ENCODE assay signal across 24 cellular contexts in genomic region chr11:116207349-116207748, GRCh38.
DNase-seq lines count a peak whose midpoint lies in the region; ATAC-seq and TF ChIP-seq lines count a peak whose summit lies in the region.
"Had no signal": no experiment of that assay in that cellular context is flagged by ENCODE, and none has a peak within 500 bp of the region (broad histone marks: within the 10 kb centered on the region; RNA-seq: fewer than 3 reads in every experiment).

No MANE protein-coding gene starts in this region.

- H3F3A ChIP-seq in neural cell (ENCODE audit: insufficient read depth, low read length, poor library complexity, severe bottlenecking), result no peaks in the 10 kb centered on the region

- H3K36me3 ChIP-seq in neural cell (ENCODE audit: insufficient read depth, low read length) (no peaks in the 10 kb centered on the region), brain microvascular endothelial cell (replicated peaks) (no peaks in the 10 kb centered on the region)
- H3K36me3 ChIP-seq: right atrium auricular region, tibial nerve had no signal

- no peaks in the 10 kb centered on the region for H4K20me1 ChIP-seq in neural cell (ENCODE audit: insufficient read depth)

- no peaks in the 10 kb centered on the region for H3K9me2 ChIP-seq in neural cell (ENCODE audit: insufficient read depth, low read length)

- H3K27me3 ChIP-seq in neural cell (ENCODE audit: insufficient read depth, low read depth, low read length) (peaks cover 4% of the 10 kb centered on the region), brain microvascular endothelial cell (replicated peaks) (no peaks in the 10 kb centered on the region)
- H3K27me3 ChIP-seq: body of pancreas, right atrium auricular region had no signal

- peak overlapping the region; percentile 31 for H3K4me2 ChIP-seq in neural cell (ENCODE audit: low read length)

- no peak overlapping the region for H3K4me3 Mint-ChIP-seq in activated naive CD8-positive, alpha-beta T cell treated with anti-CD3 and anti-CD28 coated beads, Interleukin-2, amount 50 U/mL, for 24 hours
- H3K4me3 Mint-ChIP-seq: CD4-positive, alpha-beta T cell; memory B cell; stimulated activated naive CD8-positive, alpha-beta T cell treated with anti-CD3 and anti-CD28 coated beads, Interleukin-15, Interleukin-2, amounts not matched to agents 100 ng/mL and 50 ng/mL, for 24 hours had no signal

- no peaks in the 10 kb centered on the region for H3K36me3 Mint-ChIP-seq in activated naive CD8-positive, alpha-beta T cell treated with anti-CD3 and anti-CD28 coated beads, Interleukin-2, amount 50 U/mL, for 24 hours (ENCODE audit: low read depth)
- H3K36me3 Mint-ChIP-seq: memory B cell had no signal

- TF ChIP-seq RAD21 in neural cell (conservative IDR thresholded peaks at IDR 0.05), result peak; percentile 40

- TF ChIP-seq CTCF in neural cell (IDR thresholded peaks at IDR 0.05; ENCODE audit: poor library complexity, severe bottlenecking) (no peak), brain microvascular endothelial cell (IDR thresholded peaks at IDR 0.05; ENCODE audit: low read depth, low read length, missing control alignments) (no peak)

- no peak overlapping the region for H2AFZ ChIP-seq in neural cell (ENCODE audit: low read depth, low read length)

- H3K27ac ChIP-seq in neural cell (ENCODE audit: low read length) (peak overlapping the region; percentile 51), brain microvascular endothelial cell (no peak overlapping the region)
- H3K27ac ChIP-seq: body of pancreas, right atrium auricular region, tibial nerve had no signal

- no peak overlapping the region for H3K27ac Mint-ChIP-seq in activated naive CD8-positive, alpha-beta T cell treated with anti-CD3 and anti-CD28 coated beads, Interleukin-2, amount 50 U/mL, for 24 hours
- H3K27ac Mint-ChIP-seq: CD4-positive, alpha-beta T cell; memory B cell; stimulated activated naive CD8-positive, alpha-beta T cell treated with anti-CD3 and anti-CD28 coated beads, Interleukin-15, Interleukin-2, amounts not matched to agents 100 ng/mL and 50 ng/mL, for 24 hours had no signal

- DNase-seq in DMS79 (lab: John Stamatoyannopoulos, UW) (peak; percentile 82), NCI-H1417 treated with DMSO at 0.1 percent for 48 hours (lab: John Stamatoyannopoulos, UW) (peak; percentile 12), NCI-H69 (lab: John Stamatoyannopoulos, UW) (peak; percentile 95), brain microvascular endothelial cell (no peak)
- no peak for DNase-seq in stimulated activated naive CD8-positive, alpha-beta T cell treated with anti-CD3 and anti-CD28 coated beads, Interleukin-15, Interleukin-2, amounts not matched to agents 100 U/mL and 50 U/mL, for 24 hours
- DNase-seq in activated naive CD8-positive, alpha-beta T cell treated with anti-CD3 and anti-CD28 coated beads, Interleukin-2, amount 50 U/mL, for 24 hours, result no peak
- DNase-seq: activated CD8-positive, alpha-beta memory T cell treated with anti-CD3 and anti-CD28 coated beads, Interleukin-2, amount 50 U/mL, for 4 hours; activated gamma-delta T cell; body of pancreas; CD4-positive, alpha-beta T cell; KG1; left cardiac atrium; NCI-H446; RPMI8226; stimulated activated CD4-positive, alpha-beta T cell treated with anti-CD3 and anti-CD28 coated beads, Interleukin-12 subunit alpha, Interleukin-12 subunit beta, amount 100 ng/mL, for 4 hours; stimulated activated CD4-positive, alpha-beta T cell treated with anti-CD3 and anti-CD28 coated beads, Interleukin-4, amount 100 ng/mL, for 4 hours had no signal

- H3K4me3 ChIP-seq in neural cell (ENCODE audit: low read length), result peak overlapping the region; percentile 51
- H3K4me3 ChIP-seq in brain microvascular endothelial cell (ENCODE audit: low read depth, low read length), result no peak overlapping the region
- H3K4me3 ChIP-seq: body of pancreas, GM12878, right atrium auricular region, tibial nerve had no signal

- H3K9ac ChIP-seq in neural cell (ENCODE audit: low read length), result peak overlapping the region; percentile 42

- H3K27me3 Mint-ChIP-seq in activated naive CD8-positive, alpha-beta T cell treated with anti-CD3 and anti-CD28 coated beads, Interleukin-2, amount 50 U/mL, for 24 hours, result peaks cover 2% of the 10 kb centered on the region

- no peaks in the 10 kb centered on the region for H3K79me2 ChIP-seq in neural cell (replicated peaks; ENCODE audit: insufficient read depth, low read length)

- no peak for ATAC-seq in stimulated activated naive CD8-positive, alpha-beta T cell treated with anti-CD3 and anti-CD28 coated beads, Interleukin-15, Interleukin-2, amounts not matched to agents 100 U/mL and 50 U/mL, for 24 hours
- ATAC-seq in GM21526 (IDR thresholded peaks at IDR 0.05; ENCODE audit: low FRiP score, unreplicated experiment), result no peak
- ATAC-seq in activated naive CD8-positive, alpha-beta T cell treated with anti-CD3 and anti-CD28 coated beads, Interleukin-2, amount 50 U/mL, for 24 hours, result no peak
- ATAC-seq: GM12878, HCT116 had no signal

- in situ Hi-C loops in brain microvascular endothelial cell (cut with HindIII; ENCODE audit: low pct_ligation_motif_present, low sequenced_read_pairs), result no loop called here

- no peaks in the 10 kb centered on the region for H3K9me3 Mint-ChIP-seq in activated naive CD8-positive, alpha-beta T cell treated with anti-CD3 and anti-CD28 coated beads, Interleukin-2, amount 50 U/mL, for 24 hours
- H3K9me3 Mint-ChIP-seq: CD4-positive, alpha-beta T cell; memory B cell; stimulated activated naive CD8-positive, alpha-beta T cell treated with anti-CD3 and anti-CD28 coated beads, Interleukin-15, Interleukin-2, amounts not matched to agents 100 ng/mL and 50 ng/mL, for 24 hours had no signal

- H3K4me1 Mint-ChIP-seq in activated naive CD8-positive, alpha-beta T cell treated with anti-CD3 and anti-CD28 coated beads, Interleukin-2, amount 50 U/mL, for 24 hours, result no peaks in the 10 kb centered on the region
- H3K4me1 Mint-ChIP-seq: memory B cell had no signal

- peak; percentile 93 for TF ChIP-seq EP300 in neural cell (conservative IDR thresholded peaks at IDR 0.05; ENCODE audit: poor library complexity, severe bottlenecking)

- no peaks in the 10 kb centered on the region for H3K9me3 ChIP-seq in neural cell (ENCODE audit: low read length)
- H3K9me3 ChIP-seq: body of pancreas, right atrium auricular region, tibial nerve had no signal

TF ChIP-seq in neural cell, 6 proteins besides CTCF, POLR2A, EP300 and RAD21:
- TF ChIP-seq SMC3 (conservative IDR thresholded peaks at IDR 0.05; ENCODE audit: poor library complexity) (peak; percentile 44), MXI1 (conservative IDR thresholded peaks at IDR 0.05; ENCODE audit: poor library complexity, severe bottlenecking) (no peak), REST (IDR thresholded peaks at IDR 0.05; ENCODE audit: borderline replicate concordance) (peak; percentile 89), EZH2 (IDR thresholded peaks at IDR 0.05; ENCODE audit: borderline replicate concordance, insufficient read depth, low read length, poor library complexity, severe bottlenecking) (no peak), TAF1 (IDR thresholded peaks at IDR 0.05; ENCODE audit: low read depth) (no peak), POLR2AphosphoS5 (IDR thresholded peaks at IDR 0.05) (peak; percentile 99)

Comparison
In these comparisons a context has a peak if more than half of its experiments do, and no peak if none do; other contexts are left out.
1. DNase-seq: peak in DMS79 (single experiment), NCI-H1417 treated with DMSO at 0.1 percent for 48 hours (single experiment) and NCI-H69 (single experiment); none in stimulated activated naive CD8-positive, alpha-beta T cell treated with anti-CD3 and anti-CD28 coated beads, Interleukin-15, Interleukin-2, amounts not matched to agents 100 U/mL and 50 U/mL, for 24 hours (single experiment), brain microvascular endothelial cell (single experiment) and activated naive CD8-positive, alpha-beta T cell treated with anti-CD3 and anti-CD28 coated beads, Interleukin-2, amount 50 U/mL, for 24 hours (single experiment).